ENCODE assay signal across 10 cellular contexts in the genomic region with DNA sequence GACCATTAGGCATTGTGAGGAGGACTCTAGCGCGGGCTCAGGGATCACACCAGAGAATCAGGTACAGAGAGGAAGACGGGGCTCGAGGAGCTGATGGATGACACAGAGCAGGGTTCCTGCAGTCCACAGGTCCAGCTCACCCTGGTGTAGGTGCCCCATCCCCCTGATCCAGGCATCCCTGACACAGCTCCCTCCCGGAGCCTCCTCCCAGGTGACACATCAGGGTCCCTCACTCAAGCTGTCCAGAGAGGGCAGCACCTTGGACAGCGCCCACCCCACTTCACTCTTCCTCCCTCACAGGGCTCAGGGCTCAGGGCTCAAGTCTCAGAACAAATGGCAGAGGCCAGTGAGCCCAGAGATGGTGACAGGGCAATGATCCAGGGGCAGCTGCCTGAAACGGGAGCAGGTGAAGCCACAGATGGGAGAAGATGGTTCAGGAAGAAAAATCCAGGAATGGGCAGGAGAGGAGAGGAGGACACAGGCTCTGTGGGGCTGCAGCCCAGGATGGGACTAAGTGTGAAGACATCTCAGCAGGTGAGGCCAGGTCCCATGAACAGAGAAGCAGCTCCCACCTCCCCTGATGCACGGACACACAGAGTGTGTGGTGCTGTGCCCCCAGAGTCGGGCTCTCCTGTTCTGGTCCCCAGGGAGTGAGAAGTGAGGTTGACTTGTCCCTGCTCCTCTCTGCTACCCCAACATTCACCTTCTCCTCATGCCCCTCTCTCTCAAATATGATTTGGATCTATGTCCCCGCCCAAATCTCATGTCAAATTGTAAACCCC. TPM values are rescaled to one million over a fixed set of nuclear protein-coding genes. Genes with fewer than 3 reads are reported as not detected.
DNase-seq lines count a peak whose midpoint lies in the region; ATAC-seq lines count a peak whose summit lies in the region.
"Had no signal": no experiment of that assay in that cellular context is flagged by ENCODE, and none has a peak within 500 bp of the region (broad histone marks: within the 10 kb centered on the region; RNA-seq: fewer than 3 reads in every experiment).

No MANE protein-coding gene starts in this region.

- DNase-seq in CD4-positive, CD25-positive, alpha-beta regulatory T cell = peak in 2 of 3 donors; percentile 14 to 26
- DNase-seq in KBM-7 = peak; percentile 45
- peak; percentile 38 for DNase-seq in activated T-cell treated with anti-CD3 and anti-CD28 coated beads, Interleukin-2, amount 50 U/mL, for 1 hour
- peak; percentile 41 for DNase-seq in left lobe of liver (ENCODE audit: low spot score)
- DNase-seq in NCI-H2171 treated with DMSO at 0.1 percent for 48 hours (lab: John Stamatoyannopoulos, UW) = no peak
- no peak for DNase-seq in medulla oblongata (ENCODE audit: extremely low spot score)
- DNase-seq in cerebellum (ENCODE audit: low spot score) = no peak
- DNase-seq: heart right ventricle had no signal

- H3K9me3 ChIP-seq in CD4-positive, CD25-positive, alpha-beta regulatory T cell (ENCODE audit: control insufficient read depth in 2 of 2, low read length in 2 of 2) = no peaks in the 10 kb centered on the region
- H3K9me3 ChIP-seq: HAP-1, heart right ventricle had no signal

- no peak overlapping the region for H3K4me3 ChIP-seq in CD4-positive, CD25-positive, alpha-beta regulatory T cell (ENCODE audit: low read depth, low read length)
- H3K4me3 ChIP-seq: HAP-1, heart right ventricle had no signal

- peak overlapping the region in 1 of 4 donors; percentile 33 for H3K4me3 Mint-ChIP-seq in CD4-positive, CD25-positive, alpha-beta regulatory T cell

- peak overlapping the region in 1 of 3 donors; percentile 81 for H3K27ac Mint-ChIP-seq in CD4-positive, CD25-positive, alpha-beta regulatory T cell

- ATAC-seq in CD4-positive, CD25-positive, alpha-beta regulatory T cell (ENCODE audit: low read depth in 2 of 2) = no peak
- ATAC-seq in left lobe of liver = no peak
- no peak for ATAC-seq in HG03521 (IDR thresholded peaks at IDR 0.05; ENCODE audit: unreplicated experiment)

- H3K27me3 Mint-ChIP-seq in CD4-positive, CD25-positive, alpha-beta regulatory T cell = peaks cover 25% of the 10 kb centered on the region

- no peak overlapping the region for H3K27ac ChIP-seq in CD4-positive, CD25-positive, alpha-beta regulatory T cell (ENCODE audit: insufficient read depth, low read length, poor library complexity, severe bottlenecking)
- H3K27ac ChIP-seq: heart right ventricle had no signal

- peaks cover 0 to 8% (median 6%) of the 10 kb centered on the region in 4 donors for H3K4me1 Mint-ChIP-seq in CD4-positive, CD25-positive, alpha-beta regulatory T cell

- no peaks in the 10 kb centered on the region for H3K4me1 ChIP-seq in CD4-positive, CD25-positive, alpha-beta regulatory T cell (ENCODE audit: control insufficient read depth, insufficient read depth, low read length, poor library complexity, severe bottlenecking)
- H3K4me1 ChIP-seq: HAP-1, heart right ventricle had no signal

- no peaks in the 10 kb centered on the region for H3K36me3 ChIP-seq in CD4-positive, CD25-positive, alpha-beta regulatory T cell (ENCODE audit: control insufficient read depth, insufficient read depth, low read length)
- H3K36me3 ChIP-seq: HAP-1, heart right ventricle had no signal

- in situ Hi-C loops in KBM-7 (cut with MboI; ENCODE audit: low pct_unique_long_range_greater_than_20kb, low sequenced_read_pairs) = no loop called here

- H3K9me3 Mint-ChIP-seq in CD4-positive, CD25-positive, alpha-beta regulatory T cell = no peaks in the 10 kb centered on the region

- H3K36me3 Mint-ChIP-seq in CD4-positive, CD25-positive, alpha-beta regulatory T cell = no peaks in the 10 kb centered on the region

- no peaks in the 10 kb centered on the region for H3K27me3 ChIP-seq in CD4-positive, CD25-positive, alpha-beta regulatory T cell (ENCODE audit: control insufficient read depth, insufficient read depth, low read length)

RNA-seq across cellular contexts. Expression of gene CEACAM5, which starts 2.8 kb away (rescaled TPM):
- total RNA-seq in CD4-positive, CD25-positive, alpha-beta regulatory T cell = not detected
- polyA plus RNA-seq in CD4-positive, CD25-positive, alpha-beta regulatory T cell = not detected
- total RNA-seq in left lobe of liver (0.81 TPM), cerebellum (0.45 TPM)
- total RNA-seq: heart right ventricle had no signal

RNA-seq across cellular contexts. Expression of gene CEACAM7, which starts 17.5 kb away (rescaled TPM):
- not detected for total RNA-seq in CD4-positive, CD25-positive, alpha-beta regulatory T cell
- polyA plus RNA-seq in CD4-positive, CD25-positive, alpha-beta regulatory T cell = not detected
- total RNA-seq in left lobe of liver (not detected), cerebellum (0.36 TPM)
- total RNA-seq: heart right ventricle had no signal
- polyA plus RNA-seq: heart right ventricle had no signal

RNA-seq across cellular contexts. Expression of gene CEACAM6, which starts 49.7 kb away (rescaled TPM):
- not detected for total RNA-seq in CD4-positive, CD25-positive, alpha-beta regulatory T cell
- polyA plus RNA-seq in CD4-positive, CD25-positive, alpha-beta regulatory T cell = not detected
- total RNA-seq in left lobe of liver (0.58 TPM), cerebellum (0.27 TPM)

Comparison
In these comparisons a context has a peak if more than half of its experiments do, and no peak if none do; other contexts are left out.
1. DNase-seq: peak in CD4-positive, CD25-positive, alpha-beta regulatory T cell (2 of 3), KBM-7 (single experiment), activated T-cell treated with anti-CD3 and anti-CD28 coated beads, Interleukin-2, amount 50 U/mL, for 1 hour (single experiment) and left lobe of liver (single experiment); none in NCI-H2171 treated with DMSO at 0.1 percent for 48 hours (single experiment), medulla oblongata (single experiment) and cerebellum (single experiment).